ENCODE assay signal across 8 cellular contexts in genomic region chr19:45477713-45478453, GRCh38. TPM values are rescaled to one million over a fixed set of nuclear protein-coding genes. Genes with fewer than 3 reads are reported as not detected.
DNase-seq lines count a peak whose midpoint lies in the region; ATAC-seq and TF ChIP-seq lines count a peak whose summit lies in the region.

No MANE protein-coding gene starts in this region.

- no peak for ATAC-seq in CD8-positive, alpha-beta T cell
- ATAC-seq in HG02884 (IDR thresholded peaks at IDR 0.05; ENCODE audit: unreplicated experiment) = peak; percentile 32
- no peak for ATAC-seq in GM19397 (IDR thresholded peaks at IDR 0.05; ENCODE audit: unreplicated experiment)
- ATAC-seq in HG03342 (IDR thresholded peaks at IDR 0.05; ENCODE audit: unreplicated experiment) = no peak

- CTCF ChIA-PET in CD8-positive, alpha-beta T cell (lab: Charles Lee) = interaction anchor here (0.6 to 8.4 kb wide), 28 partner anchors 10 to 291 kb away, joined by 3 to 317 read pairs (median 8); partner anchors contain the start of genes ERCC1, FOSB, RTN2 and SIX5

- POLR2A ChIA-PET in CD8-positive, alpha-beta T cell (lab: Charles Lee) = interaction anchor here (0.8 to 3.2 kb wide), 13 partner anchors 9 to 168 kb away, joined by 3 to 83 read pairs (median 3); partner anchors contain the start of gene FOSB

- H3K27ac ChIP-seq in CD8-positive, alpha-beta T cell (ENCODE audit: low read depth, low read length) = peak overlapping the region; percentile 88
- peak overlapping the region; percentile 98 for H3K27ac ChIP-seq in VCaP

- H3K27me3 Mint-ChIP-seq in CD8-positive, alpha-beta T cell (ENCODE audit: low read depth) = peaks cover 1% of the 10 kb centered on the region

- peak overlapping the region; percentile 87 for H3K4me3 Mint-ChIP-seq in CD8-positive, alpha-beta T cell

- H3K36me3 Mint-ChIP-seq in CD8-positive, alpha-beta T cell = no peaks in the 10 kb centered on the region

- peaks cover 10% of the 10 kb centered on the region for H3K4me1 ChIP-seq in CD8-positive, alpha-beta T cell (ENCODE audit: insufficient read depth, low read length)

- peak overlapping the region; percentile 98 for H3K27ac Mint-ChIP-seq in CD8-positive, alpha-beta T cell

- TF ChIP-seq CTCF in CD8-positive, alpha-beta T cell (IDR thresholded peaks at IDR 0.05) = no peak
- TF ChIP-seq CTCF in VCaP (conservative IDR thresholded peaks at IDR 0.05) (no peak), fibroblast of pulmonary artery (IDR thresholded peaks at IDR 0.05; ENCODE audit: low read length, missing control alignments) (no peak), retinal pigment epithelial cell (conservative IDR thresholded peaks at IDR 0.05; ENCODE audit: low read depth, low read length) (no peak)

- no peaks in the 10 kb centered on the region for H3K36me3 ChIP-seq in CD8-positive, alpha-beta T cell (ENCODE audit: insufficient read depth, low read length)

- intact Hi-C loops in CD8-positive, alpha-beta T cell (cut with DNase I, micrococcal nuclease) = loop anchor here (1.0 kb wide), 6 partner anchors 9 to 73 kb away; partner anchors contain the start of genes POLR1G (in 1 of the 2) and PPP1R13L (in 1 of the 2)

- peak overlapping the region; percentile 57 for H3K4me3 ChIP-seq in CD8-positive, alpha-beta T cell (ENCODE audit: low read depth, low read length)
- peak overlapping the region; percentile 67 for H3K4me3 ChIP-seq in fibroblast of pulmonary artery (replicated peaks; ENCODE audit: low read depth, low read length)
- H3K4me3 ChIP-seq in retinal pigment epithelial cell (ENCODE audit: low read length) = peak overlapping the region; percentile 78

- peaks cover 25% of the 10 kb centered on the region for H3K4me1 Mint-ChIP-seq in CD8-positive, alpha-beta T cell (ENCODE audit: low read depth)

- H3K9me3 Mint-ChIP-seq in CD8-positive, alpha-beta T cell = no peaks in the 10 kb centered on the region

- H3K9me3 ChIP-seq in CD8-positive, alpha-beta T cell (ENCODE audit: low read length) = no peaks in the 10 kb centered on the region

- peak in 1 of 7 experiments; percentile 18 for DNase-seq in CD8-positive, alpha-beta T cell
- DNase-seq in fibroblast of pulmonary artery (ENCODE audit: low read depth) (no peak), retinal pigment epithelial cell (ENCODE audit: low read depth) (no peak), NCI-H524 treated with DMSO at 0.1 percent for 48 hours (lab: John Stamatoyannopoulos, UW) (no peak)

- H3K27me3 ChIP-seq in CD8-positive, alpha-beta T cell (ENCODE audit: insufficient read depth, low read length) = no peaks in the 10 kb centered on the region

RNA-seq across cellular contexts. Expression of gene FOSB, which starts 10.1 kb away (rescaled TPM):
- 100 to 1,000 TPM; 625 to 631 TPM for total RNA-seq in CD8-positive, alpha-beta T cell

RNA-seq across cellular contexts. Expression of gene RTN2, which starts 19.0 kb away (rescaled TPM):
- total RNA-seq in CD8-positive, alpha-beta T cell = 1 to 10 TPM in 1 of 2 experiments, under 1 TPM in 1; 0.64 to 1.3 TPM

RNA-seq across cellular contexts. Expression of gene PPM1N, which starts 20.4 kb away (rescaled TPM):
- total RNA-seq in CD8-positive, alpha-beta T cell = 1 to 10 TPM; 5.6 to 8.0 TPM

RNA-seq across cellular contexts. Expression of gene VASP, which starts 29.4 kb away (rescaled TPM):
- 10 to 100 TPM; 45.6 to 51.6 TPM for total RNA-seq in CD8-positive, alpha-beta T cell

RNA-seq across cellular contexts. Expression of gene ERCC1, which starts 54.2 kb away (rescaled TPM):
- 10 to 100 TPM; 28.7 to 31.5 TPM for total RNA-seq in CD8-positive, alpha-beta T cell
